In the genomic region with DNA sequence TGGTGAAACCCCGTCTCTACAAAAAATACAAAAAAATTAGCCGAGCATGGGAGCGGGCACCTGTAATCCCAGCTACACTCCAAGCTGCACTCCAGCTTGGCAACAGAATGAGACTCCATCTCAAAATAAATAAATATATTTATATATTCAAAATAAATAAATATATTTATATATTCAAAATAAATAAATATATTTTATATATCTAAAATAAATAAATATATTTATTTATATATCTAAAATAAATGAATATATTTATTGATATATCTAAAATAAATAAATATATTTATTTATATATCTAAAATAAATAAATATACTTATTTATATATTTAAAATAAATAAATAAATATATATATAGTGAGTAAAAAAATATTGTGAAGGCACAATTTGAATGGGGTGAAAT, we compare ENCODE assay signal across 26 cellular contexts.
"Had no signal": no experiment of that assay in that cellular context is flagged by ENCODE, and none has a peak within 500 bp of the region (broad histone marks: within the 10 kb centered on the region; RNA-seq: fewer than 3 reads in every experiment).

No MANE protein-coding gene starts in this region.

- H3K4me1 Mint-ChIP-seq: naive thymus-derived CD8-positive, alpha-beta T cell; nephron had no signal

- H3K36me3 Mint-ChIP-seq: naive thymus-derived CD8-positive, alpha-beta T cell; stimulated activated naive B cell treated with anti-CD40 and anti-IgM and Interleukin-4, amounts not matched to agents 10 μg/mL and 1 μg/mL and 100 μg/mL, for 72 hours had no signal

- H3K9me3 Mint-ChIP-seq: naive thymus-derived CD8-positive, alpha-beta T cell; nephron; neural crest cell; stimulated activated naive B cell treated with anti-CD40 and anti-IgM and Interleukin-4, amounts not matched to agents 10 μg/mL and 1 μg/mL and 100 μg/mL, for 72 hours had no signal

- H3K4me1 ChIP-seq: left lung, lower lobe of right lung, right atrium auricular region, right lobe of liver, testis, thyroid gland, upper lobe of left lung, vagina had no signal

- DNase-seq: hippocampal formation; left colon; left lung; lower lobe of right lung; mammary epithelial cell; mesenchymal stem cell; naive thymus-derived CD8-positive, alpha-beta T cell; nucleus accumbens; right lobe of liver; stimulated activated CD4-positive, alpha-beta T cell treated with anti-CD3 and anti-CD28 coated beads, Interleukin-12 subunit alpha, Interleukin-12 subunit beta, amount 100 ng/mL, for 4 hours; stimulated activated CD4-positive, alpha-beta T cell treated with anti-CD3 and anti-CD28 coated beads, Interleukin-15, amount 100 ng/mL, for 24 hours; stimulated activated CD4-positive, alpha-beta T cell treated with anti-CD3 and anti-CD28 coated beads, Interleukin-2, amount 100 ng/mL, for 24 hours; stimulated activated CD4-positive, alpha-beta T cell treated with anti-CD3 and anti-CD28 coated beads, Interleukin-4, amount 100 ng/mL, for 1 hour; stimulated activated naive B cell treated with anti-CD40 and anti-IgM and Interleukin-4, amounts not matched to agents 10 μg/mL and 1 μg/mL and 100 μg/mL, for 72 hours; stimulated activated naive CD8-positive, alpha-beta T cell treated with anti-CD3 and anti-CD28 coated beads, Interleukin-15, Interleukin-2, amounts not matched to agents 100 U/mL and 50 U/mL, for 24 hours; stomach; testis; thyroid gland; transverse colon; upper lobe of left lung had no signal

- H3K27ac Mint-ChIP-seq: naive thymus-derived CD8-positive, alpha-beta T cell; nephron; progenitor cell of endocrine pancreas; stimulated activated naive B cell treated with anti-CD40 and anti-IgM and Interleukin-4, amounts not matched to agents 10 μg/mL and 1 μg/mL and 100 μg/mL, for 72 hours had no signal

- ATAC-seq: left colon; left lung; lower lobe of right lung; naive thymus-derived CD8-positive, alpha-beta T cell; right lobe of liver; stimulated activated naive B cell treated with anti-CD40 and anti-IgM and Interleukin-4, amounts not matched to agents 10 μg/mL and 1 μg/mL and 100 μg/mL, for 72 hours; stimulated activated naive CD8-positive, alpha-beta T cell treated with anti-CD3 and anti-CD28 coated beads, Interleukin-15, Interleukin-2, amounts not matched to agents 100 U/mL and 50 U/mL, for 24 hours had no signal

- H3K27ac ChIP-seq: left lung, lower lobe of right lung, parathyroid adenoma, right atrium auricular region, right lobe of liver, testis, thyroid gland, upper lobe of left lung, vagina had no signal

- H3K9me3 ChIP-seq: left lung, lower lobe of right lung, right atrium auricular region, right lobe of liver, stomach, testis, thyroid gland, transverse colon, upper lobe of left lung, vagina had no signal

- H3K4me3 ChIP-seq: left lung, lower lobe of right lung, right atrium auricular region, right lobe of liver, stomach, testis, thyroid gland, transverse colon, upper lobe of left lung, vagina had no signal

- H3K4me3 Mint-ChIP-seq: naive thymus-derived CD8-positive, alpha-beta T cell; nephron; neural crest cell; stimulated activated naive B cell treated with anti-CD40 and anti-IgM and Interleukin-4, amounts not matched to agents 10 μg/mL and 1 μg/mL and 100 μg/mL, for 72 hours had no signal

- H3K27me3 ChIP-seq: left lung, right atrium auricular region, right lobe of liver, stomach, testis, thyroid gland, transverse colon, upper lobe of left lung, vagina had no signal

- H3K36me3 ChIP-seq: left lung, lower lobe of right lung, right atrium auricular region, right lobe of liver, stomach, thyroid gland, transverse colon, upper lobe of left lung, vagina had no signal
